Comparison of ENCODE assay signal across 1 cellular context in genomic region chr5:158233735-158234322, GRCh38.
TF ChIP-seq lines count a peak whose summit lies in the region.

No MANE protein-coding gene starts in this region.

TF ChIP-seq in HEK293, 187 proteins besides CTCF, POLR2A, EP300 and RAD21 (continued from another document):
- no peak for TF ChIP-seq ZBTB26 (tag by site-specific recombination; optimal IDR thresholded peaks at IDR 0.05)
- no peak for TF ChIP-seq KLF10 (tag by site-specific recombination; IDR thresholded peaks at IDR 0.05)
- TF ChIP-seq ZNF658 (tag by site-specific recombination; IDR thresholded peaks at IDR 0.05): no peak
- TF ChIP-seq ZNF223 (tag by site-specific recombination; IDR thresholded peaks at IDR 0.05): no peak
- TF ChIP-seq SETDB1 (IDR thresholded peaks at IDR 0.05; ENCODE audit: insufficient read length, low read length): no peak
- TF ChIP-seq ZNF239 (tag by site-specific recombination; IDR thresholded peaks at IDR 0.05): no peak
- TF ChIP-seq ZBTB6 (tag by site-specific recombination; IDR thresholded peaks at IDR 0.05): no peak
- no peak for TF ChIP-seq OVOL3 (tag by site-specific recombination; IDR thresholded peaks at IDR 0.05)
- no peak for TF ChIP-seq ZNF624 (tag by site-specific recombination; IDR thresholded peaks at IDR 0.05)
- TF ChIP-seq ZNF48 (tag by site-specific recombination; IDR thresholded peaks at IDR 0.05): no peak
- TF ChIP-seq ZNF837 (tag by site-specific recombination; IDR thresholded peaks at IDR 0.05): no peak
